In the genomic region with DNA sequence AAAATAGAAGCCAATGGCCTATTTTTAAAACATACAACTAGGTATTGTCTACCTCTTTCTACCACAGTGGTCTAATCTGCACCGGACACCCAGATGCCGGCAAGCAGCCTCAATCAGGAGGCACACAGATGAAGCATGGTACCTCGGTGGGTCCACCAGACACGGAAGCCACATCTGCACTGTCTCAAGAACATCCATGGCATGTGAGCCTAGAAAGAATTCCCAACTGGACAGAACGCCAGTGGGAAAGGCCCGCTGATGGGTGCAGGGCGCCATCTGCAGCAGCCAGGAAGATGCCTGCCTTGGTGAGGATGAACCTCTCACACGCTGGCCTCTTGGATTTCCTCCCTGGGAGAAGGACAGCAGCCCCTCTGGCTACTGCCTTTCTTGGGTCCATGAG, we compare ENCODE assay signal across 17 cellular contexts.
A peak's percentile ranks its signal among the peaks of the same experiment; 100 is the strongest.
DNase-seq lines count a peak whose midpoint lies in the region; ATAC-seq, FAIRE-seq and TF ChIP-seq lines count a peak whose summit lies in the region.
"Had no signal": no experiment of that assay in that cellular context is flagged by ENCODE, and none has a peak within 500 bp of the region (broad histone marks: within the 10 kb centered on the region; RNA-seq: fewer than 3 reads in every experiment).

No MANE protein-coding gene starts in this region.

- intact Hi-C loops in Calu3 (cut with micrococcal nuclease; ENCODE audit: unreplicated experiment): no loop called here
- intact Hi-C loops in kidney (cut with DNase I): no loop called here
- intact Hi-C loops in posterior vena cava (cut with DNase I): loop anchor here in 1 of 2 donors (10.0 kb wide), 1 partner anchor 125 kb away; a partner anchor contains a TSS

- H3K36me3 ChIP-seq in kidney (ENCODE audit: control insufficient read depth in 1 of 2, insufficient read depth in 2 of 2, low read length in 2 of 2) (no peaks in the 10 kb centered on the region), small intestine (ENCODE audit: control insufficient read depth in 2 of 2, insufficient read depth in 2 of 2, low read length in 2 of 2) (no peaks in the 10 kb centered on the region)
- H3K36me3 ChIP-seq: neural progenitor cell, thyroid gland had no signal

- TF ChIP-seq CTCF in Calu3 (IDR thresholded peaks at IDR 0.05; ENCODE audit: unreplicated experiment) (no peak), kidney (IDR thresholded peaks at IDR 0.05; ENCODE audit: borderline replicate concordance, extremely low read depth, insufficient read depth) (no peak)

- H3K4me3 ChIP-seq in kidney (ENCODE audit: low read length in 2 of 2) (no peak overlapping the region), small intestine (ENCODE audit: low read depth in 1 of 2, low read length in 2 of 2) (no peak overlapping the region)
- H3K4me3 ChIP-seq: neural progenitor cell, thyroid gland had no signal

- no peaks in the 10 kb centered on the region for H3K27me3 ChIP-seq in small intestine (ENCODE audit: control insufficient read depth in 2 of 2, insufficient read depth in 2 of 2, low read length in 2 of 2)
- H3K27me3 ChIP-seq: neural progenitor cell, thyroid gland had no signal

- CTCF ChIA-PET in Calu3 (lab: Charles Lee): no interaction called here

- 94 to 98% (median 97%) methylated on average over 8 of the region's 8 CpGs for WGBS in small intestine, 3 donors

- peaks cover 20% of the 10 kb centered on the region for H3K4me1 Mint-ChIP-seq in Calu3 (ENCODE audit: low read depth, unreplicated experiment)
- H3K4me1 Mint-ChIP-seq in activated T-helper 17 cell treated with anti-CD3 and anti-CD28 coated beads, Interleukin-2, amount 50 U/mL, for 72 hours: peaks cover 17% of the 10 kb centered on the region

- no TSS peak for BruUV-seq in Calu3 (replicated peaks; lab: Mats Ljungman, UMichigan)

- H3K27me3 Mint-ChIP-seq in Calu3 (ENCODE audit: unreplicated experiment): no peaks in the 10 kb centered on the region
- no peaks in the 10 kb centered on the region for H3K27me3 Mint-ChIP-seq in activated T-helper 17 cell treated with anti-CD3 and anti-CD28 coated beads, Interleukin-2, amount 50 U/mL, for 72 hours

- peak overlapping the region; percentile 30 for H3K27ac Mint-ChIP-seq in Calu3 (ENCODE audit: unreplicated experiment)
- peak overlapping the region; percentile 51 for H3K27ac Mint-ChIP-seq in activated T-helper 17 cell treated with anti-CD3 and anti-CD28 coated beads, Interleukin-2, amount 50 U/mL, for 72 hours

- no peak for ATAC-seq in activated T-helper 17 cell treated with anti-CD3 and anti-CD28 coated beads, Interleukin-2, amount 50 U/mL, for 72 hours (replicated peaks)
- ATAC-seq in GM19397 (IDR thresholded peaks at IDR 0.05; ENCODE audit: unreplicated experiment): no peak
- ATAC-seq in HG02588 (IDR thresholded peaks at IDR 0.05; ENCODE audit: unreplicated experiment): no peak
- ATAC-seq: left lobe of liver, SK-N-SH treated with all-trans-retinoic acid at 6 μM for 48 hours had no signal

- no peak for FAIRE-seq in kidney (lab: Jason Lieb, UNC)
- FAIRE-seq in small intestine (lab: Jason Lieb, UNC): no peak
- FAIRE-seq in GM19239 (lab: Jason Lieb, UNC): no peak
- FAIRE-seq: endometrium had no signal

- no peak for DNase-seq in Calu3
- peak; percentile 33 for DNase-seq in kidney
- DNase-seq in small intestine: no peak
- DNase-seq in posterior vena cava (ENCODE audit: low spot score): no peak
- no peak for DNase-seq in GM19239 (ENCODE audit: insufficient read length, low spot score)
- DNase-seq: AML-193; DMS153; NCI-H2171 treated with DMSO at 0.1 percent for 48 hours; stimulated activated CD4-positive, alpha-beta T cell treated with anti-CD3 and anti-CD28 coated beads, Interleukin-12 subunit alpha, Interleukin-12 subunit beta, amount 100 ng/mL, for 4 hours; thyroid gland had no signal

- H3K27ac ChIP-seq in kidney (ENCODE audit: low read depth in 2 of 2, low read length in 2 of 2) (peak overlapping the region; percentile 90 to 95), small intestine (ENCODE audit: low read depth in 1 of 2, low read length in 1 of 2) (peak overlapping the region; percentile 21 to 84)
- H3K27ac ChIP-seq: neural progenitor cell had no signal

- H3K9me3 Mint-ChIP-seq in Calu3 (ENCODE audit: low read depth, unreplicated experiment): no peaks in the 10 kb centered on the region
- H3K9me3 Mint-ChIP-seq in activated T-helper 17 cell treated with anti-CD3 and anti-CD28 coated beads, Interleukin-2, amount 50 U/mL, for 72 hours: no peaks in the 10 kb centered on the region
- H3K9me3 Mint-ChIP-seq: neural progenitor cell had no signal

- H3K36me3 Mint-ChIP-seq in Calu3 (ENCODE audit: insufficient read depth, unreplicated experiment): no peaks in the 10 kb centered on the region
- H3K36me3 Mint-ChIP-seq in activated T-helper 17 cell treated with anti-CD3 and anti-CD28 coated beads, Interleukin-2, amount 50 U/mL, for 72 hours (ENCODE audit: low read depth): peaks cover 15% of the 10 kb centered on the region

- H3K4me3 Mint-ChIP-seq in Calu3 (ENCODE audit: low read depth, unreplicated experiment): no peak overlapping the region
- no peak overlapping the region for H3K4me3 Mint-ChIP-seq in activated T-helper 17 cell treated with anti-CD3 and anti-CD28 coated beads, Interleukin-2, amount 50 U/mL, for 72 hours
- H3K4me3 Mint-ChIP-seq: neural progenitor cell had no signal

- no peak overlapping the region for H3K9ac ChIP-seq in kidney (ENCODE audit: low read length in 2 of 2)
- H3K9ac ChIP-seq: neural progenitor cell had no signal

- peaks cover 47 to 59% of the 10 kb centered on the region in 2 donors for H3K4me1 ChIP-seq in kidney (ENCODE audit: control insufficient read depth in 1 of 2, insufficient read depth in 1 of 2, low read depth in 1 of 2, low read length in 2 of 2)
- H3K4me1 ChIP-seq in small intestine (ENCODE audit: control insufficient read depth in 2 of 2, insufficient read depth in 1 of 2, low read depth in 1 of 2, low read length in 1 of 2): peaks cover 15 to 33% of the 10 kb centered on the region in 2 donors

- H3K9me3 ChIP-seq in kidney (ENCODE audit: control insufficient read depth in 1 of 2, low read length in 2 of 2) (no peaks in the 10 kb centered on the region), small intestine (ENCODE audit: control insufficient read depth, low read depth) (no peaks in the 10 kb centered on the region)
- H3K9me3 ChIP-seq: thyroid gland had no signal
